Comparison of ENCODE assay signal across 8 cellular contexts in genomic region chr12:92363295-92364146, GRCh38.
DNase-seq lines count a peak whose midpoint lies in the region; ATAC-seq and TF ChIP-seq lines count a peak whose summit lies in the region.

No MANE protein-coding gene starts in this region.

- CTCF ChIA-PET in RWPE1 (lab: Yijun Ruan, JAX): interaction anchor here (0.6 kb wide), 1 partner anchor 148 kb away, joined by 3 read pairs; no protein-coding TSS in a partner anchor

- H3K27ac ChIP-seq in temporal lobe (ENCODE audit: low read depth, low read length) (peak overlapping the region; percentile 12), RWPE1 (no peak overlapping the region)

- H3K4me1 ChIP-seq in BE2C (peaks cover 15% of the 10 kb centered on the region), mucosa of descending colon (ENCODE audit: low read depth) (peaks cover 6% of the 10 kb centered on the region)

- H3K36me3 ChIP-seq in BE2C (no peaks in the 10 kb centered on the region), mucosa of descending colon (ENCODE audit: low read depth) (no peaks in the 10 kb centered on the region)

- ATAC-seq in GM19043 (IDR thresholded peaks at IDR 0.05; ENCODE audit: low read depth, unreplicated experiment) (peak; percentile 56), HG03175 (IDR thresholded peaks at IDR 0.05; ENCODE audit: unreplicated experiment) (peak; percentile 77), mucosa of descending colon (peak; percentile 61)

- POLR2A ChIA-PET in RWPE1 (lab: Yijun Ruan, JAX; ENCODE audit: low non-redundant PET): no interaction called here

- H3K27ac Mint-ChIP-seq in chondrocyte (ENCODE audit: unreplicated experiment): no peak overlapping the region

- H3K27me3 Mint-ChIP-seq in chondrocyte (ENCODE audit: low read depth): no peaks in the 10 kb centered on the region

- no peaks in the 10 kb centered on the region for H3K9me3 Mint-ChIP-seq in chondrocyte (ENCODE audit: low read depth)

- peak; percentile 54 for DNase-seq in BE2C
- peak in 3 of 5 experiments; percentile 34 to 82 (median 44) for DNase-seq in T-helper 2 cell
- DNase-seq in chondrocyte (ENCODE audit: low spot score): no peak
- DNase-seq in mucosa of descending colon: peak; percentile 47 to 57 (median 52)
- DNase-seq in RWPE1 (ENCODE audit: low spot score): no peak

- intact Hi-C loops in mucosa of descending colon (cut with DNase I, micrococcal nuclease): no loop called here

- H3K36me3 Mint-ChIP-seq in chondrocyte (ENCODE audit: low read depth): no peaks in the 10 kb centered on the region

- H3K9me3 ChIP-seq in BE2C (no peaks in the 10 kb centered on the region), mucosa of descending colon (no peaks in the 10 kb centered on the region)

- TF ChIP-seq CTCF in BE2C (IDR thresholded peaks at IDR 0.05; ENCODE audit: low read depth, low read length): no peak
- no peak for TF ChIP-seq CTCF in chondrocyte (IDR thresholded peaks at IDR 0.05)
- no peak for TF ChIP-seq CTCF in mucosa of descending colon (IDR thresholded peaks at IDR 0.05)
- no peak for TF ChIP-seq CTCF in RWPE1 (conservative IDR thresholded peaks at IDR 0.05; ENCODE audit: low read depth)

- H3K4me3 ChIP-seq in BE2C (ENCODE audit: low read depth, low read length) (no peak overlapping the region), mucosa of descending colon (no peak overlapping the region)

- peak overlapping the region; percentile 57 for H3K4me3 Mint-ChIP-seq in chondrocyte (ENCODE audit: unreplicated experiment)

- no peaks in the 10 kb centered on the region for H3K27me3 ChIP-seq in BE2C

- H3K4me1 Mint-ChIP-seq in chondrocyte (ENCODE audit: low read depth): peaks cover 24% of the 10 kb centered on the region

Comparison
In these comparisons a context has a peak if more than half of its experiments do, and no peak if none do; other contexts are left out.
1. DNase-seq: peak in BE2C (single experiment), T-helper 2 cell (3 of 5) and mucosa of descending colon (3 of 3); none in chondrocyte (single experiment) and RWPE1 (single experiment).
2. Peak in every context shown above with its lines, with median percentiles within 50 percentile points of each other: ATAC-seq.